In genomic region chr5:174947548-174947947, GRCh38 we compare ENCODE assay signal across 18 cellular contexts.
DNase-seq lines count a peak whose midpoint lies in the region; ATAC-seq and TF ChIP-seq lines count a peak whose summit lies in the region.
"Had no signal": no experiment of that assay in that cellular context is flagged by ENCODE, and none has a peak within 500 bp of the region (broad histone marks: within the 10 kb centered on the region; RNA-seq: fewer than 3 reads in every experiment).

No MANE protein-coding gene starts in this region.

- no peak overlapping the region for H2AK5ac ChIP-seq in IMR-90 (ENCODE audit: low read depth, low read length)

- H3K18ac ChIP-seq in IMR-90 (ENCODE audit: low read depth, low read length), result no peak overlapping the region

- no peak overlapping the region for H4K5ac ChIP-seq in IMR-90 (ENCODE audit: low read depth, low read length)

- no peak overlapping the region for H3K9ac ChIP-seq in IMR-90 (ENCODE audit: low read depth, low read length)
- H3K9ac ChIP-seq: BLaER1 treated with 17β-estradiol and CSF1 and Interleukin-3, amounts not matched to agents 10 nM and 100 nM had no signal

- no peak overlapping the region for H2AK9ac ChIP-seq in IMR-90 (replicated peaks; ENCODE audit: low read depth, low read length, poor library complexity)

- H2BK120ac ChIP-seq in IMR-90 (ENCODE audit: low read depth, low read length), result no peak overlapping the region

- no peak for TF ChIP-seq RAD21 in IMR-90 (IDR thresholded peaks at IDR 0.05; ENCODE audit: low read length)

- H3K9me3 ChIP-seq in IMR-90 (ENCODE audit: control insufficient read depth, insufficient read depth, low read length), result no peaks in the 10 kb centered on the region
- H3K9me3 ChIP-seq: BLaER1 treated with 17β-estradiol and CSF1 and Interleukin-3, amounts not matched to agents 10 nM and 100 nM had no signal

- no TSS peak for BruUV-seq in IMR-90 (replicated peaks; lab: Mats Ljungman, UMichigan)

- no peak overlapping the region for H4K8ac ChIP-seq in IMR-90 (ENCODE audit: low read depth in 2 of 2, low read length in 2 of 2)

- CTCF ChIA-PET in IMR-90 (lab: Yijun Ruan, JAX) (no interaction called here), RWPE1 (lab: Yijun Ruan, JAX) (interaction anchor here (1.3 kb wide), 1 partner anchor 11 kb away, joined by 4 read pairs; no protein-coding TSS in a partner anchor)

- no peak overlapping the region for H3K4me3 ChIP-seq in IMR-90 (ENCODE audit: insufficient read depth, low read depth, low read length)
- H3K4me3 ChIP-seq: BLaER1 treated with 17β-estradiol and CSF1 and Interleukin-3, amounts not matched to agents 10 nM and 100 nM had no signal

- ATAC-seq in IMR-90 (ENCODE audit: low read depth) (no peak), foreskin keratinocyte (peak; percentile 46)
- no peak for ATAC-seq in naive thymus-derived CD8-positive, alpha-beta T cell

- H3K27ac ChIP-seq in IMR-90 (ENCODE audit: insufficient read depth, low read length) (no peak overlapping the region), RWPE1 (no peak overlapping the region), foreskin keratinocyte (no peak overlapping the region)
- H3K27ac ChIP-seq: BLaER1 treated with 17β-estradiol and CSF1 and Interleukin-3, amounts not matched to agents 10 nM and 100 nM had no signal

- no peak overlapping the region for H3K4ac ChIP-seq in IMR-90 (ENCODE audit: low read depth, low read length)

- no peak overlapping the region for H4K91ac ChIP-seq in IMR-90 (ENCODE audit: insufficient read depth, low read depth, low read length)

- H2BK5ac ChIP-seq in IMR-90 (ENCODE audit: low read depth, low read length, poor library complexity, severe bottlenecking), result no peak overlapping the region

- H3K14ac ChIP-seq in IMR-90 (replicated peaks; ENCODE audit: low read depth, low read length), result no peak overlapping the region

- no peak overlapping the region for H3K23ac ChIP-seq in IMR-90 (ENCODE audit: low read depth, low read length)

- no CpG with 5 or more reads among the region's 1 CpG for WGBS in IMR-90 (ENCODE audit: extremely low coverage in 2 of 2, insufficient read length in 1 of 2), 2 experiments

- POLR2A ChIA-PET in IMR-90 (lab: Charles Lee; ENCODE audit: unreplicated experiment) (no interaction called here), RWPE1 (lab: Yijun Ruan, JAX; ENCODE audit: low non-redundant PET) (no interaction called here)
- POLR2A ChIA-PET in naive thymus-derived CD8-positive, alpha-beta T cell (lab: Charles Lee), result no interaction called here

- no peak overlapping the region for H3K56ac ChIP-seq in IMR-90 (ENCODE audit: extremely low read depth, insufficient read depth, low read length)

- no peak overlapping the region for H3K27ac Mint-ChIP-seq in naive thymus-derived CD8-positive, alpha-beta T cell
- H3K27ac Mint-ChIP-seq: B cell; CD4-positive, CD25-positive, alpha-beta regulatory T cell; CD8-positive, alpha-beta memory T cell had no signal

- in situ Hi-C loops in IMR-90 (cut with MboI; ENCODE audit: low sequenced_read_pairs), result no loop called here

- H3K4me3 Mint-ChIP-seq in naive thymus-derived CD8-positive, alpha-beta T cell, result no peak overlapping the region
- H3K4me3 Mint-ChIP-seq: B cell; CD4-positive, CD25-positive, alpha-beta regulatory T cell; CD8-positive, alpha-beta memory T cell had no signal

- no peaks in the 10 kb centered on the region for H3K9me3 Mint-ChIP-seq in naive thymus-derived CD8-positive, alpha-beta T cell
- H3K9me3 Mint-ChIP-seq: CD8-positive, alpha-beta memory T cell had no signal

- TF ChIP-seq CTCF in IMR-90 (conservative IDR thresholded peaks at IDR 0.05; ENCODE audit: low read depth, low read length), result no peak
- no peak for TF ChIP-seq CTCF in RWPE1 (conservative IDR thresholded peaks at IDR 0.05; ENCODE audit: low read depth)
- no peak for TF ChIP-seq CTCF in foreskin keratinocyte (conservative IDR thresholded peaks at IDR 0.05)

- H2AFZ ChIP-seq in IMR-90 (replicated peaks; ENCODE audit: low read length, poor library complexity), result no peak overlapping the region

- H3K27me3 Mint-ChIP-seq in naive thymus-derived CD8-positive, alpha-beta T cell, result peaks cover 8 to 41% (median 15%) of the 10 kb centered on the region in 5 donors
- H3K27me3 Mint-ChIP-seq: CD4-positive, CD25-positive, alpha-beta regulatory T cell had no signal

- no peaks in the 10 kb centered on the region for H4K20me1 ChIP-seq in IMR-90 (ENCODE audit: insufficient read depth, low read length)
- H4K20me1 ChIP-seq: BLaER1 treated with 17β-estradiol and CSF1 and Interleukin-3, amounts not matched to agents 10 nM and 100 nM had no signal

- DNase-seq in EH (ENCODE audit: low read depth) (peak; percentile 3), IMR-90 (no peak), RWPE1 (ENCODE audit: low spot score) (peak; percentile 36), foreskin keratinocyte (no peak), GDM1 (lab: John Stamatoyannopoulos, UW) (no peak)
- DNase-seq in naive thymus-derived CD8-positive, alpha-beta T cell, result no peak
- no peak for DNase-seq in activated CD4-positive, alpha-beta T cell treated with anti-CD3 and anti-CD28 coated beads for 4 hours
- DNase-seq: CD4-positive, CD25-positive, alpha-beta regulatory T cell; CD8-positive, alpha-beta memory T cell; COR-L47; DMS 273 treated with DMSO at 0.1 percent for 48 hours; DMS53; DND-41; GF-D8; GOT3; H7 had no signal

- no peaks in the 10 kb centered on the region for H3K79me1 ChIP-seq in IMR-90 (ENCODE audit: low read depth in 1 of 2, low read length in 2 of 2)

- no peaks in the 10 kb centered on the region for H3K4me1 Mint-ChIP-seq in naive thymus-derived CD8-positive, alpha-beta T cell
- H3K4me1 Mint-ChIP-seq: B cell; CD4-positive, CD25-positive, alpha-beta regulatory T cell; CD8-positive, alpha-beta memory T cell had no signal

- no peak overlapping the region for H2BK15ac ChIP-seq in IMR-90 (ENCODE audit: low read depth, low read length)

- TF ChIP-seq POLR2A in IMR-90 (IDR thresholded peaks at IDR 0.05; ENCODE audit: low read depth, low read length), result no peak

- intact Hi-C loops in IMR-90 (cut with micrococcal nuclease), result no loop called here

- H3K9me1 ChIP-seq in IMR-90 (ENCODE audit: insufficient read depth, low read length), result no peaks in the 10 kb centered on the region

- H3K4me1 ChIP-seq in IMR-90 (ENCODE audit: control insufficient read depth, insufficient read depth, low read length), result no peaks in the 10 kb centered on the region
- no peaks in the 10 kb centered on the region for H3K4me1 ChIP-seq in foreskin keratinocyte

- no peaks in the 10 kb centered on the region for H3K36me3 ChIP-seq in IMR-90 (ENCODE audit: control insufficient read depth, insufficient read depth, low read length)
- H3K36me3 ChIP-seq: BLaER1 treated with 17β-estradiol and CSF1 and Interleukin-3, amounts not matched to agents 10 nM and 100 nM had no signal

- no peak overlapping the region for H3K4me2 ChIP-seq in IMR-90 (ENCODE audit: low read depth, low read length)
- H3K4me2 ChIP-seq: BLaER1 treated with 17β-estradiol and CSF1 and Interleukin-3, amounts not matched to agents 10 nM and 100 nM had no signal

- H3K36me3 Mint-ChIP-seq in naive thymus-derived CD8-positive, alpha-beta T cell, result no peaks in the 10 kb centered on the region
- H3K36me3 Mint-ChIP-seq: CD4-positive, CD25-positive, alpha-beta regulatory T cell; CD8-positive, alpha-beta memory T cell had no signal

- no peak overlapping the region for H2BK20ac ChIP-seq in IMR-90 (ENCODE audit: low read depth, low read length)

- dilution Hi-C loops in IMR-90 (cut with HindIII; ENCODE audit: low sequenced_read_pairs, unreplicated experiment), result no loop called here

- H3K27me3 ChIP-seq in IMR-90 (ENCODE audit: control insufficient read depth, insufficient read depth, low read length), result no peaks in the 10 kb centered on the region; the same call in 1 of the 2 replicates
- H3K27me3 ChIP-seq in foreskin keratinocyte, result peaks cover 2% of the 10 kb centered on the region
- H3K27me3 ChIP-seq: BLaER1 treated with 17β-estradiol and CSF1 and Interleukin-3, amounts not matched to agents 10 nM and 100 nM had no signal

TF ChIP-seq in IMR-90, 13 proteins besides CTCF, POLR2A, EP300 and RAD21:
- no peak for TF ChIP-seq SMC3 (IDR thresholded peaks at IDR 0.05; ENCODE audit: low read depth, low read length)
- peak; percentile 60; the same call in 1 of the 2 replicates for TF ChIP-seq CEBPB (IDR thresholded peaks at IDR 0.05; ENCODE audit: low read depth, low read length)

Comparison
In these comparisons a context has a peak if more than half of its experiments do, and no peak if none do; other contexts are left out.
1. DNase-seq: peak in EH (single experiment) and RWPE1 (single experiment); none in IMR-90 (single experiment), foreskin keratinocyte (0 of 2), naive thymus-derived CD8-positive, alpha-beta T cell (0 of 10), activated CD4-positive, alpha-beta T cell treated with anti-CD3 and anti-CD28 coated beads for 4 hours (0 of 2) and GDM1 (single experiment).